8 cellular contexts compared by ENCODE assay signal in genomic region chr12:14364583-14365271, GRCh38. TPM values are rescaled to one million over a fixed set of nuclear protein-coding genes. Genes with fewer than 3 reads are reported as not detected.
A peak's percentile ranks its signal among the peaks of the same experiment; 100 is the strongest.
DNase-seq lines count a peak whose midpoint lies in the region; ATAC-seq and TF ChIP-seq lines count a peak whose summit lies in the region.

No MANE protein-coding gene starts in this region.

- H3K36me3 Mint-ChIP-seq in natural killer cell, result no peaks in the 10 kb centered on the region

- CTCF ChIA-PET in AG04450 (lab: Charles Lee), result interaction anchor here (0.8 to 2.6 kb wide), 7 partner anchors 10 to 126 kb away, joined by 4 to 31 read pairs (median 5); no protein-coding TSS in a partner anchor
- CTCF ChIA-PET in HEK293T (lab: Yijun Ruan, JAX), result interaction anchor here (0.8 to 1.5 kb wide), 3 partner anchors 52 to 107 kb away, joined by 3 to 5 read pairs (median 4); no protein-coding TSS in a partner anchor

- H3K27ac ChIP-seq in AG04450 (ENCODE audit: low read depth, low read length) (no peak overlapping the region), KMS-11 (peak overlapping the region; percentile 100)

- H3K36me3 ChIP-seq in KMS-11 (ENCODE audit: insufficient read depth), result no peaks in the 10 kb centered on the region

- peaks cover 0 to 3% of the 10 kb centered on the region in 2 donors for H3K9me3 Mint-ChIP-seq in natural killer cell

- peak overlapping the region; percentile 41 for H2AFZ ChIP-seq in KMS-11 (ENCODE audit: low read depth)

- no peaks in the 10 kb centered on the region for H4K20me1 ChIP-seq in KMS-11 (ENCODE audit: insufficient read depth)

- no peak for TF ChIP-seq CTCF in AG04450 (IDR thresholded peaks at IDR 0.05; ENCODE audit: low read depth, low read length)
- TF ChIP-seq CTCF in KMS-11 (conservative IDR thresholded peaks at IDR 0.05; ENCODE audit: low read depth, low read length), result no peak
- no peak for TF ChIP-seq CTCF in choroid plexus epithelial cell (conservative IDR thresholded peaks at IDR 0.05; ENCODE audit: low read depth, low read length)
- no peak for TF ChIP-seq CTCF in natural killer cell (IDR thresholded peaks at IDR 0.05)

- intact Hi-C loops in natural killer cell (cut with micrococcal nuclease), result loop anchor here (1.0 to 5.0 kb wide), 4 partner anchors 52 to 598 kb away; partner anchors contain the start of gene ARHGDIB

- H3K9me3 ChIP-seq in AG04450 (ENCODE audit: control insufficient read depth, insufficient read depth, low read length), result no peaks in the 10 kb centered on the region; the same call in 1 of the 2 replicates

- H3K4me1 Mint-ChIP-seq in natural killer cell, result peaks cover 28 to 36% of the 10 kb centered on the region in 2 donors

- ATAC-seq in natural killer cell (no peak), GM21528 (IDR thresholded peaks at IDR 0.05; ENCODE audit: low FRiP score, unreplicated experiment) (no peak)

- peak overlapping the region; percentile 89 to 100 for H3K27ac Mint-ChIP-seq in natural killer cell

- H3K4me3 Mint-ChIP-seq in natural killer cell, result peak overlapping the region; percentile 97

- POLR2A ChIA-PET in AG04450 (lab: Yijun Ruan, JAX), result interaction anchor here (0.5 to 1.7 kb wide), 10 partner anchors 9 to 111 kb away, joined by 3 to 28 read pairs (median 6); no protein-coding TSS in a partner anchor
- POLR2A ChIA-PET in HEK293T (lab: Yijun Ruan, JAX), result interaction anchor here (0.6 to 1.4 kb wide), 11 partner anchors 9 to 110 kb away, joined by 3 to 21 read pairs (median 4); no protein-coding TSS in a partner anchor

- no peaks in the 10 kb centered on the region for H3K27me3 ChIP-seq in AG04450 (ENCODE audit: control insufficient read depth, insufficient read depth, low read length)
- H3K27me3 ChIP-seq in KMS-11 (ENCODE audit: insufficient read depth, low read depth), result no peaks in the 10 kb centered on the region

- peaks cover 21% of the 10 kb centered on the region for H3K4me1 ChIP-seq in KMS-11 (ENCODE audit: low read depth, poor library complexity, severe bottlenecking)

- H3K9ac ChIP-seq in KMS-11, result peak overlapping the region; percentile 86; the same call in 1 of the 2 replicates

- DNase-seq in AG04450 (ENCODE audit: low read depth, low spot score) (no peak), choroid plexus epithelial cell (ENCODE audit: low read depth) (no peak), natural killer cell (no peak), HEK293T (ENCODE audit: extremely low spot score) (no peak), T1000 (lab: John Stamatoyannopoulos, UW) (no peak)
- DNase-seq in effector CD8-positive, alpha-beta T cell (lab: John Stamatoyannopoulos, UW), result no peak

- no peaks in the 10 kb centered on the region for H3K27me3 Mint-ChIP-seq in natural killer cell (ENCODE audit: low read depth in 2 of 2)

- H3K4me2 ChIP-seq in KMS-11, result peak overlapping the region; percentile 39

- peak overlapping the region; percentile 77 for H3K4me3 ChIP-seq in AG04450 (ENCODE audit: low read depth, low read length)
- H3K4me3 ChIP-seq in KMS-11 (IDR thresholded peaks at IDR 0.05; ENCODE audit: insufficient read depth, low read depth, low read length), result no peak overlapping the region
- H3K4me3 ChIP-seq in choroid plexus epithelial cell (ENCODE audit: low read depth, low read length), result peak overlapping the region; percentile 82

- peaks cover 40% of the 10 kb centered on the region for H3K79me2 ChIP-seq in KMS-11 (ENCODE audit: insufficient read depth, low read depth)

TF ChIP-seq in HEK293T, 16 proteins besides CTCF, POLR2A, EP300 and RAD21:
- TF ChIP-seq SP1 (IDR thresholded peaks at IDR 0.05) (no peak), HDGF (IDR thresholded peaks at IDR 0.05; ENCODE audit: borderline replicate concordance) (no peak), CTBP1 (IDR thresholded peaks at IDR 0.05; ENCODE audit: borderline replicate concordance) (no peak), BHLHE40 (IDR thresholded peaks at IDR 0.05; ENCODE audit: borderline replicate concordance) (no peak), FOXM1 (IDR thresholded peaks at IDR 0.05; ENCODE audit: borderline replicate concordance) (no peak), ARNT (IDR thresholded peaks at IDR 0.05) (no peak), TARDBP (IDR thresholded peaks at IDR 0.05) (no peak), ZNF384 (IDR thresholded peaks at IDR 0.05) (no peak), FOXA1 (IDR thresholded peaks at IDR 0.05) (no peak), LEF1 (IDR thresholded peaks at IDR 0.05; ENCODE audit: borderline replicate concordance) (no peak), ELF4 (IDR thresholded peaks at IDR 0.05) (no peak), L3MBTL2 (conservative IDR thresholded peaks at IDR 0.05) (no peak), FOXK2 (IDR thresholded peaks at IDR 0.05) (no peak)

RNA-seq across cellular contexts. Expression of gene ATF7IP, which starts 0.8 kb away (rescaled TPM):
- 24.8 and 26.6 TPM in 2 replicates for polyA plus RNA-seq in AG04450 (2011; rRNA removed)
- polyA minus RNA-seq in AG04450 (2011; rRNA and poly(A)+ RNA removed), result 66.2 and 70.5 TPM in 2 replicates
- 100 to 1,000 TPM; 161 to 180 (median 173) TPM for total RNA-seq in natural killer cell
